Comparison of ENCODE assay signal across 18 cellular contexts in genomic region chr7:80711521-80711920, GRCh38.
DNase-seq lines count a peak whose midpoint lies in the region; ATAC-seq lines count a peak whose summit lies in the region.
"Had no signal": no experiment of that assay in that cellular context is flagged by ENCODE, and none has a peak within 500 bp of the region (broad histone marks: within the 10 kb centered on the region; RNA-seq: fewer than 3 reads in every experiment).

No MANE protein-coding gene starts in this region.

- no peak overlapping the region for H3K27ac ChIP-seq in mesenchymal stem cell (ENCODE audit: low read length, poor library complexity, severe bottlenecking)
- H3K27ac ChIP-seq: BLaER1, parathyroid adenoma, SJCRH30 had no signal

- H3K23ac ChIP-seq in mesenchymal stem cell (ENCODE audit: low read length in 2 of 2) = no peak overlapping the region

- H3K14ac ChIP-seq in mesenchymal stem cell (ENCODE audit: low read length in 2 of 2) = no peak overlapping the region

- DNase-seq in Daoy (ENCODE audit: low read depth) (peak; percentile 46), MG63 (peak; percentile 81), amniotic epithelial cell (ENCODE audit: low read depth) (peak; percentile 34), mesenchymal stem cell (no peak), NCI-H510A (lab: John Stamatoyannopoulos, UW) (no peak)
- no peak for DNase-seq in activated CD8-positive, alpha-beta memory T cell treated with anti-CD3 and anti-CD28 coated beads, Interleukin-2, amount 50 U/mL, for 48 hours
- DNase-seq: activated CD8-positive, alpha-beta memory T cell treated with anti-CD3 and anti-CD28 coated beads for 24 hours; DMS153; effector memory CD4-positive, alpha-beta T cell; head of caudate nucleus; Kasumi-1; kidney glomerular epithelial cell; NCI-H2081; SJCRH30 had no signal

- H3K9me3 ChIP-seq in MG63 (no peaks in the 10 kb centered on the region), mesenchymal stem cell (ENCODE audit: control insufficient read depth, low read length) (no peaks in the 10 kb centered on the region)
- H3K9me3 ChIP-seq: BLaER1, SJCRH30 had no signal

- H2AFZ ChIP-seq in mesenchymal stem cell (ENCODE audit: low read depth, low read length) = no peak overlapping the region
- H2AFZ ChIP-seq: parathyroid adenoma had no signal

- H3K27me3 ChIP-seq in MG63 (no peaks in the 10 kb centered on the region), mesenchymal stem cell (ENCODE audit: control insufficient read depth in 1 of 2, insufficient read depth in 1 of 2, low read length in 2 of 2) (no peaks in the 10 kb centered on the region)
- H3K27me3 ChIP-seq: BLaER1, SJCRH30 had no signal

- H4K91ac ChIP-seq in mesenchymal stem cell (ENCODE audit: low read length) = no peak overlapping the region

- H3K79me1 ChIP-seq in mesenchymal stem cell (replicated peaks; ENCODE audit: low read length, poor library complexity, severe bottlenecking) = no peaks in the 10 kb centered on the region

- H3K4me3 ChIP-seq in MG63 (no peak overlapping the region), mesenchymal stem cell (ENCODE audit: insufficient read depth in 1 of 2, low read depth in 1 of 2, low read length in 2 of 2) (no peak overlapping the region)
- H3K4me3 ChIP-seq: BLaER1, SJCRH30 had no signal

- peak overlapping the region; percentile 60 for H3K9ac ChIP-seq in mesenchymal stem cell (ENCODE audit: low read length)
- H3K9ac ChIP-seq: BLaER1, parathyroid adenoma had no signal

- no peaks in the 10 kb centered on the region for H3K4me1 ChIP-seq in mesenchymal stem cell (ENCODE audit: control insufficient read depth, insufficient read depth, low read depth, low read length)
- H3K4me1 ChIP-seq: BLaER1, parathyroid adenoma, SJCRH30 had no signal

- H3K4ac ChIP-seq in mesenchymal stem cell (ENCODE audit: low read depth in 1 of 2, low read length in 2 of 2) = no peak overlapping the region

- H2AK5ac ChIP-seq in mesenchymal stem cell (ENCODE audit: low read length, severe bottlenecking) = peak overlapping the region; percentile 1

- H4K8ac ChIP-seq in mesenchymal stem cell (ENCODE audit: low read length) = no peak overlapping the region

- H2BK12ac ChIP-seq in mesenchymal stem cell (ENCODE audit: low read length in 2 of 2) = no peak overlapping the region

- no peak overlapping the region for H2BK5ac ChIP-seq in mesenchymal stem cell (ENCODE audit: low read depth, low read length, poor library complexity, severe bottlenecking)

- no peak overlapping the region for H2BK120ac ChIP-seq in mesenchymal stem cell (ENCODE audit: low read depth, low read length)

- H2BK15ac ChIP-seq in mesenchymal stem cell (ENCODE audit: low read depth, poor library complexity, severe bottlenecking) = no peak overlapping the region

- no peak for ATAC-seq in HG03378 (IDR thresholded peaks at IDR 0.05; ENCODE audit: unreplicated experiment)
- no peak for ATAC-seq in HG03432 (IDR thresholded peaks at IDR 0.05; ENCODE audit: unreplicated experiment)

- WGBS in mesenchymal stem cell = 77% methylated on average over 2 of the region's 2 CpGs

- no peaks in the 10 kb centered on the region for H3K36me3 ChIP-seq in MG63
- no peaks in the 10 kb centered on the region for H3K36me3 ChIP-seq in mesenchymal stem cell (ENCODE audit: control insufficient read depth in 1 of 2, insufficient read depth in 2 of 2, low read depth in 1 of 2, low read length in 2 of 2)
- H3K36me3 ChIP-seq: BLaER1, SJCRH30 had no signal

- no peak overlapping the region for H3K4me2 ChIP-seq in mesenchymal stem cell (ENCODE audit: low read length, poor library complexity, severe bottlenecking)
- H3K4me2 ChIP-seq: BLaER1 had no signal

- H3K18ac ChIP-seq in mesenchymal stem cell (ENCODE audit: low read depth in 1 of 2, low read length in 2 of 2) = no peak overlapping the region

Comparison
In these comparisons a context has a peak if more than half of its experiments do, and no peak if none do; other contexts are left out.
1. DNase-seq: peak in Daoy (single experiment), MG63 (single experiment) and amniotic epithelial cell (single experiment); none in mesenchymal stem cell (single experiment), activated CD8-positive, alpha-beta memory T cell treated with anti-CD3 and anti-CD28 coated beads, Interleukin-2, amount 50 U/mL, for 48 hours (single experiment) and NCI-H510A (single experiment).